ENCODE assay signal across 27 cellular contexts in genomic region chr11:37755526-37755925, GRCh38.
"Had no signal": no experiment of that assay in that cellular context is flagged by ENCODE, and none has a peak within 500 bp of the region (broad histone marks: within the 10 kb centered on the region; RNA-seq: fewer than 3 reads in every experiment).

No MANE protein-coding gene starts in this region.

- H3K4me1 ChIP-seq: left lung, lower lobe of right lung, pancreas, prostate gland, stomach, testis, thyroid gland, transverse colon, upper lobe of left lung, vagina had no signal

- H3K27ac ChIP-seq: left lung, lower lobe of right lung, pancreas, prostate gland, stomach, testis, thyroid gland, transverse colon, upper lobe of left lung, vagina had no signal

- DNase-seq: hippocampal formation; immature natural killer cell; kidney; left colon; left lung; lower lobe of right lung; mammary epithelial cell; mesenchymal stem cell; naive thymus-derived CD4-positive, alpha-beta T cell; nucleus accumbens; pancreas; posterior cingulate gyrus; retina; right cardiac atrium; stimulated activated CD4-positive, alpha-beta T cell treated with anti-CD3 and anti-CD28 coated beads, Interleukin-12 subunit alpha, Interleukin-12 subunit beta, amount 100 ng/mL, for 4 hours; stimulated activated CD4-positive, alpha-beta T cell treated with anti-CD3 and anti-CD28 coated beads, Interleukin-15, amount 100 ng/mL, for 24 hours; stimulated activated CD4-positive, alpha-beta T cell treated with anti-CD3 and anti-CD28 coated beads, Interleukin-2, amount 100 ng/mL, for 24 hours; stimulated activated CD4-positive, alpha-beta T cell treated with anti-CD3 and anti-CD28 coated beads, Interleukin-4, amount 100 ng/mL, for 1 hour; stimulated activated naive B cell treated with anti-CD40 and anti-IgM and Interleukin-4, amounts not matched to agents 10 μg/mL and 1 μg/mL and 100 μg/mL, for 72 hours; stimulated activated naive CD8-positive, alpha-beta T cell treated with anti-CD3 and anti-CD28 coated beads, Interleukin-15, Interleukin-2, amounts not matched to agents 100 U/mL and 50 U/mL, for 24 hours; stomach; testis; thyroid gland; transverse colon; upper lobe of left lung had no signal

- H3K27me3 ChIP-seq: left lung, pancreas, stomach, testis, thyroid gland, transverse colon, upper lobe of left lung, vagina had no signal

- H3K36me3 ChIP-seq: left lung, lower lobe of right lung, pancreas, prostate gland, stomach, thyroid gland, transverse colon, upper lobe of left lung, vagina had no signal

- H3K9me3 ChIP-seq: lower lobe of right lung, pancreas, prostate gland, stomach, testis, thyroid gland, transverse colon, vagina had no signal

- H3K4me3 ChIP-seq: left lung, lower lobe of right lung, pancreas, prostate gland, stomach, testis, thyroid gland, transverse colon, upper lobe of left lung, vagina had no signal
